12 cellular contexts compared by ENCODE assay signal in the genomic region with DNA sequence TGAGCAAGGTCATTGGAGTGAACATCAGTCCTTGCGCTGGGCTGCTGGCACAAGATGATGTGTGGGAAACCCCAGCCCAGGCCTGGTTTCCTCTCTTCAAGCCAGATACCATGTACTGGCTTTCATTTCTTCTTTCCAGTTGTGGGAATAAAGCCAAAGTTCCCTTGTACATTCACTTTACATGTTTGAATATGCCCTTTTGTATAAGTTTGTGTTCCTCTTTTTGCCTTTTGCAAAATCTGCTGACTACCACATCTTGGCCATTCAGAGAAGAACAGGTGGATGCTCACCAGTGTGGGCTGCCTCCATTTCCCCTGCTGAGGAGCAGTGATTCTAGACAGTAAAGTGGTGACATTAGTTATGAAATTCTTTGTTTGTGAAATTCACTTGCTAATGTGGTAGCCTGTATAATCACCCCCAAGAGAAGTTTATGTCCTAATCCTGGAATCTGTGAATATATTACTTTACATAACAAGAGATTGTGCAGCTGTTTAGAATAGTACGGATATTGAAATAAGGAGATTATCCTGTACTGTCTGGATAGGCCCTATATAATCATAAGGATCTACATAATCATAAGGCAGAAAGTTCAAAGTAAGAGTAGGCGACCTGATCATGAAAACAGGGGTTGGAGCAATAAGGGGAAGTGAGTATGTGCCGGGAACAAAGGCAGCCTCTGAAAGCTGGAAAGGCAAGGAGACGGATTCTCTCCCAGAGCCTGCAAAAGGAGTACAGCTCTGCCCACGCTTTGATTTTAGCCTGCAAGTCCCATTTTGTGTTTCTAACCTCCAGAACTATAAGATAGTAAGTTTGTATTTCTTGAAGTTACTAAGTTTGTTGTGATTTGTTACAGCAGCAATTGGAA.
DNase-seq lines count a peak whose midpoint lies in the region; ATAC-seq lines count a peak whose summit lies in the region.
"Had no signal": no experiment of that assay in that cellular context is flagged by ENCODE, and none has a peak within 500 bp of the region (broad histone marks: within the 10 kb centered on the region; RNA-seq: fewer than 3 reads in every experiment).

No MANE protein-coding gene starts in this region.

- ATAC-seq in GM19043 (IDR thresholded peaks at IDR 0.05; ENCODE audit: low read depth, unreplicated experiment), result peak; percentile 44
- ATAC-seq in HG02884 (IDR thresholded peaks at IDR 0.05; ENCODE audit: unreplicated experiment), result peak; percentile 72
- no peak for ATAC-seq in HG03354 (IDR thresholded peaks at IDR 0.05; ENCODE audit: poor library complexity, severe bottlenecking, unreplicated experiment)
- ATAC-seq in HG03469 (IDR thresholded peaks at IDR 0.05; ENCODE audit: unreplicated experiment), result no peak
- no peak for ATAC-seq in GM18873 (IDR thresholded peaks at IDR 0.05; ENCODE audit: low FRiP score, unreplicated experiment)
- ATAC-seq: esophagus mucosa, left colon had no signal

- DNase-seq in SKM-1 (lab: John Stamatoyannopoulos, UW; ENCODE audit: unreplicated experiment) (peak; percentile 52), putamen (ENCODE audit: low spot score) (peak; percentile 23), middle frontal gyrus (ENCODE audit: extremely low spot score, low spot score) (no peak)
- DNase-seq: left colon, NCI-H146, SHP77 had no signal

Comparison
In these comparisons a context has a peak if more than half of its experiments do, and no peak if none do; other contexts are left out.
1. ATAC-seq: peak in GM19043 (single experiment) and HG02884 (single experiment); none in HG03354 (single experiment), HG03469 (single experiment) and GM18873 (single experiment).